In genomic region chr4:772118-772517, GRCh38 we compare ENCODE assay signal across 18 cellular contexts. TPM values are rescaled to one million over a fixed set of nuclear protein-coding genes. Genes with fewer than 3 reads are reported as not detected.
A peak's percentile ranks its signal among the peaks of the same experiment; 100 is the strongest.
DNase-seq lines count a peak whose midpoint lies in the region; ATAC-seq and TF ChIP-seq lines count a peak whose summit lies in the region.
"Had no signal": no experiment of that assay in that cellular context is flagged by ENCODE, and none has a peak within 500 bp of the region (broad histone marks: within the 10 kb centered on the region; RNA-seq: fewer than 3 reads in every experiment).

No MANE protein-coding gene starts in this region.

- no peaks in the 10 kb centered on the region for H3K36me3 ChIP-seq in hepatocyte (replicated peaks; ENCODE audit: insufficient read depth, low read depth)
- H3K36me3 ChIP-seq in skeletal muscle satellite cell (ENCODE audit: insufficient read depth, low read length): peaks cover 71% of the 10 kb centered on the region

- H3K4me2 ChIP-seq in hepatocyte (no peak overlapping the region), skeletal muscle satellite cell (ENCODE audit: low read length) (peak overlapping the region; percentile 41)

- WGBS in hepatocyte (ENCODE audit: low lambda C conversion rate, missing lambda C conversion rate): 68% methylated on average over 7 of the region's 7 CpGs

- peaks cover 92% of the 10 kb centered on the region for H3K79me2 ChIP-seq in hepatocyte

- POLR2A ChIA-PET in RWPE1 (lab: Yijun Ruan, JAX; ENCODE audit: low non-redundant PET): no interaction called here

- TF ChIP-seq CTCF in RWPE1 (conservative IDR thresholded peaks at IDR 0.05; ENCODE audit: low read depth): no peak
- no peak for TF ChIP-seq CTCF in dorsolateral prefrontal cortex (IDR thresholded peaks at IDR 0.05 in 54 of 56, conservative IDR thresholded peaks at IDR 0.05 in 2 of 56; ENCODE audit: low read depth in 1 of 56, partially characterized antibody in 56 of 56)
- no peak for TF ChIP-seq CTCF in hepatocyte (IDR thresholded peaks at IDR 0.05; ENCODE audit: poor library complexity)

- CTCF ChIA-PET in RWPE1 (lab: Yijun Ruan, JAX): no interaction called here

- no peak for ATAC-seq in HG03139 (IDR thresholded peaks at IDR 0.05; ENCODE audit: unreplicated experiment)

- H3K27me3 ChIP-seq in dorsolateral prefrontal cortex (no peaks in the 10 kb centered on the region), hepatocyte (no peaks in the 10 kb centered on the region), skeletal muscle satellite cell (ENCODE audit: control insufficient read depth, insufficient read depth, low read length) (no peaks in the 10 kb centered on the region)

- H4K20me1 ChIP-seq in hepatocyte (ENCODE audit: insufficient read depth, poor library complexity, severe bottlenecking): peaks cover 97% of the 10 kb centered on the region

- H3K4me3 ChIP-seq in dorsolateral prefrontal cortex (no peak overlapping the region), hepatocyte (no peak overlapping the region), skeletal muscle satellite cell (ENCODE audit: low read length) (no peak overlapping the region)
- H3K4me3 ChIP-seq: thoracic aorta had no signal

- intact Hi-C loops in dorsolateral prefrontal cortex (cut with DNase I): no loop called here

- DNase-seq in RWPE1 (ENCODE audit: low spot score) (no peak), dorsolateral prefrontal cortex (no peak), hepatocyte (ENCODE audit: low spot score) (no peak), SHP77 (lab: John Stamatoyannopoulos, UW) (no peak)
- DNase-seq in activated CD4-positive, alpha-beta T cell treated with anti-CD3 and anti-CD28 coated beads, Interleukin-2, amount 50 U/mL, for 1 hour: no peak
- DNase-seq: activated CD4-positive, CD25-positive, alpha-beta regulatory T cell treated with anti-CD3 and anti-CD28 coated beads, Interleukin-2, amount 50 U/mL, for 72 hours; activated gamma-delta T cell; cortex of kidney; NCI-H187; SIG-M5; small intestine; stimulated activated CD4-positive, alpha-beta T cell treated with anti-CD3 and anti-CD28 coated beads, Interleukin-4, amount 100 ng/mL, for 24 hours; T-helper 9 cell had no signal

- H2AFZ ChIP-seq in hepatocyte: no peak overlapping the region

- no peak overlapping the region for H3K9ac ChIP-seq in skeletal muscle satellite cell (ENCODE audit: low read depth, low read length)

- no peaks in the 10 kb centered on the region for H3K9me2 ChIP-seq in hepatocyte (replicated peaks; ENCODE audit: insufficient read depth)

- H3K27ac ChIP-seq in RWPE1 (peak overlapping the region; percentile 49), dorsolateral prefrontal cortex (peak overlapping the region in 52 of 59 donors; percentile 5 to 86 (median 66)), hepatocyte (peak overlapping the region; percentile 63)
- H3K27ac ChIP-seq: thoracic aorta had no signal

- H3K4me1 ChIP-seq in hepatocyte (ENCODE audit: insufficient read depth): peaks cover 6% of the 10 kb centered on the region
- peaks cover 13% of the 10 kb centered on the region for H3K4me1 ChIP-seq in skeletal muscle satellite cell (ENCODE audit: control insufficient read depth, insufficient read depth, low read length)
- H3K4me1 ChIP-seq: Caco-2 had no signal

- H3K9me3 ChIP-seq in hepatocyte (ENCODE audit: low read depth) (no peaks in the 10 kb centered on the region), skeletal muscle satellite cell (replicated peaks; ENCODE audit: low read length) (no peaks in the 10 kb centered on the region)
- H3K9me3 ChIP-seq: Caco-2 had no signal

RNA-seq across cellular contexts. Expression of gene CPLX1, which starts 53.8 kb away (rescaled TPM):
- total RNA-seq in dorsolateral prefrontal cortex: 100 to 1,000 TPM in 117 of 120 experiments, 10 to 100 TPM in 3; 50.4 to 376 (median 222) TPM
- total RNA-seq in hepatocyte: 0.16 and 0.30 TPM in 2 replicates
- polyA plus RNA-seq in hepatocyte: 1.6 and 2.0 TPM in 2 replicates
- total RNA-seq in skeletal muscle satellite cell (2012; rRNA removed): 0.22 TPM in 1 of 2 replicates, not detected in the other
- total RNA-seq: glomerular endothelial cell had no signal

Comparison
In these comparisons a context has a peak if more than half of its experiments do, and no peak if none do; other contexts are left out.
1. RNA of gene CPLX1, which starts 53.8 kb away (total RNA-seq): 50.4 to 376 TPM in dorsolateral prefrontal cortex; 0.16 to 0.30 TPM in hepatocyte; every median in the first group is over 10 times any median in the second.
2. Peak in every context shown above with its lines, with median percentiles within 50 percentile points of each other: H3K27ac ChIP-seq.